In genomic region chr3:197381371-197381770, GRCh38 we compare ENCODE assay signal across 17 cellular contexts.
DNase-seq lines count a peak whose midpoint lies in the region; ATAC-seq and TF ChIP-seq lines count a peak whose summit lies in the region.
"Had no signal": no experiment of that assay in that cellular context is flagged by ENCODE, and none has a peak within 500 bp of the region (broad histone marks: within the 10 kb centered on the region; RNA-seq: fewer than 3 reads in every experiment).

No MANE protein-coding gene starts in this region.

- intact Hi-C loops in activated CD4-positive, alpha-beta memory T cell treated with anti-CD3 and anti-CD28 coated beads for 36 hours (cut with micrococcal nuclease): no loop called here

- H3K4me2 ChIP-seq in hepatocyte: no peak overlapping the region
- H3K4me2 ChIP-seq in mesenchymal stem cell (ENCODE audit: low read length, poor library complexity, severe bottlenecking): no peak overlapping the region
- H3K4me2 ChIP-seq: A549 had no signal

- H3K27ac Mint-ChIP-seq in activated T-helper 17 cell treated with anti-CD3 and anti-CD28 coated beads, Interleukin-2, amount 50 U/mL, for 72 hours: peak overlapping the region; percentile 5
- no peak overlapping the region for H3K27ac Mint-ChIP-seq in activated CD4-positive, alpha-beta memory T cell treated with anti-CD3 and anti-CD28 coated beads for 36 hours
- H3K27ac Mint-ChIP-seq: CD8-positive, alpha-beta memory T cell; H9 had no signal

- no peak overlapping the region for H3K4me3 Mint-ChIP-seq in activated T-helper 17 cell treated with anti-CD3 and anti-CD28 coated beads, Interleukin-2, amount 50 U/mL, for 72 hours
- H3K4me3 Mint-ChIP-seq in activated CD4-positive, alpha-beta memory T cell treated with anti-CD3 and anti-CD28 coated beads for 36 hours: no peak overlapping the region
- H3K4me3 Mint-ChIP-seq: CD8-positive, alpha-beta memory T cell; H9 had no signal

- H3K27me3 ChIP-seq in hepatocyte (no peaks in the 10 kb centered on the region), mesenchymal stem cell (ENCODE audit: control insufficient read depth in 1 of 2, insufficient read depth in 1 of 2, low read length in 2 of 2) (peaks cover 21 to 32% of the 10 kb centered on the region in 2 experiments)
- H3K27me3 ChIP-seq: BLaER1 treated with 17β-estradiol and CSF1 and Interleukin-3, amounts not matched to agents 10 nM and 100 nM had no signal

- WGBS in hepatocyte (ENCODE audit: low lambda C conversion rate, missing lambda C conversion rate): 77% methylated on average over 2 of the region's 2 CpGs
- WGBS in mesenchymal stem cell: 83% methylated on average over 2 of the region's 2 CpGs

- peaks cover 4% of the 10 kb centered on the region for H3K4me1 Mint-ChIP-seq in activated T-helper 17 cell treated with anti-CD3 and anti-CD28 coated beads, Interleukin-2, amount 50 U/mL, for 72 hours
- H3K4me1 Mint-ChIP-seq in activated CD4-positive, alpha-beta memory T cell treated with anti-CD3 and anti-CD28 coated beads for 36 hours (ENCODE audit: low read depth): no peaks in the 10 kb centered on the region
- H3K4me1 Mint-ChIP-seq: CD8-positive, alpha-beta memory T cell had no signal

- no peak overlapping the region for H3K4me3 ChIP-seq in hepatocyte
- no peak overlapping the region for H3K4me3 ChIP-seq in mesenchymal stem cell (ENCODE audit: insufficient read depth in 1 of 2, low read depth in 1 of 2, low read length in 2 of 2)
- H3K4me3 ChIP-seq: A549; BLaER1 treated with 17β-estradiol and CSF1 and Interleukin-3, amounts not matched to agents 10 nM and 100 nM; K562 had no signal

- no peak overlapping the region for H3K9ac ChIP-seq in mesenchymal stem cell (ENCODE audit: low read length)
- H3K9ac ChIP-seq: BLaER1 treated with 17β-estradiol and CSF1 and Interleukin-3, amounts not matched to agents 10 nM and 100 nM had no signal

- no peak overlapping the region for H2AK5ac ChIP-seq in mesenchymal stem cell (ENCODE audit: low read length, severe bottlenecking)

- H4K8ac ChIP-seq in mesenchymal stem cell (ENCODE audit: low read length): no peak overlapping the region

- H3K14ac ChIP-seq in mesenchymal stem cell (ENCODE audit: low read length in 2 of 2): no peak overlapping the region

- H3K9me3 ChIP-seq in hepatocyte (ENCODE audit: low read depth) (no peaks in the 10 kb centered on the region), mesenchymal stem cell (ENCODE audit: control insufficient read depth, low read length) (peaks cover 8% of the 10 kb centered on the region)
- H3K9me3 ChIP-seq: A549 had no signal

- no peaks in the 10 kb centered on the region for H3K79me2 ChIP-seq in hepatocyte

- ATAC-seq in activated T-helper 17 cell treated with anti-CD3 and anti-CD28 coated beads, Interleukin-2, amount 50 U/mL, for 72 hours (replicated peaks): no peak
- ATAC-seq in HG03565 (IDR thresholded peaks at IDR 0.05; ENCODE audit: unreplicated experiment): no peak
- ATAC-seq: A549 had no signal

- no peak for TF ChIP-seq CTCF in hepatocyte (IDR thresholded peaks at IDR 0.05; ENCODE audit: poor library complexity)

- no peak overlapping the region for H2BK5ac ChIP-seq in mesenchymal stem cell (ENCODE audit: low read depth, low read length, poor library complexity, severe bottlenecking)

- H2BK120ac ChIP-seq in mesenchymal stem cell (ENCODE audit: low read depth, low read length): no peak overlapping the region

- no peaks in the 10 kb centered on the region for H3K36me3 Mint-ChIP-seq in activated T-helper 17 cell treated with anti-CD3 and anti-CD28 coated beads, Interleukin-2, amount 50 U/mL, for 72 hours (ENCODE audit: low read depth)
- H3K36me3 Mint-ChIP-seq in activated CD4-positive, alpha-beta memory T cell treated with anti-CD3 and anti-CD28 coated beads for 36 hours: no peaks in the 10 kb centered on the region
- H3K36me3 Mint-ChIP-seq: CD8-positive, alpha-beta memory T cell had no signal

- H3K36me3 ChIP-seq in hepatocyte (replicated peaks; ENCODE audit: insufficient read depth, low read depth) (no peaks in the 10 kb centered on the region), mesenchymal stem cell (ENCODE audit: control insufficient read depth in 1 of 2, insufficient read depth in 2 of 2, low read depth in 1 of 2, low read length in 2 of 2) (no peaks in the 10 kb centered on the region)
- H3K36me3 ChIP-seq: BLaER1 treated with 17β-estradiol and CSF1 and Interleukin-3, amounts not matched to agents 10 nM and 100 nM had no signal

- H2AFZ ChIP-seq in hepatocyte: no peak overlapping the region
- H2AFZ ChIP-seq in mesenchymal stem cell (ENCODE audit: low read depth, low read length): no peak overlapping the region

- POLR2A ChIA-PET in activated CD4-positive, alpha-beta memory T cell treated with anti-CD3 and anti-CD28 coated beads for 36 hours (lab: Charles Lee): no interaction called here

- H3K23ac ChIP-seq in mesenchymal stem cell (ENCODE audit: low read length in 2 of 2): no peak overlapping the region

- H3K27ac ChIP-seq in hepatocyte (peak overlapping the region; percentile 3), mesenchymal stem cell (ENCODE audit: low read length, poor library complexity, severe bottlenecking) (no peak overlapping the region)
- H3K27ac ChIP-seq: A549; BLaER1 treated with 17β-estradiol and CSF1 and Interleukin-3, amounts not matched to agents 10 nM and 100 nM had no signal

- H3K79me1 ChIP-seq in mesenchymal stem cell (replicated peaks; ENCODE audit: low read length, poor library complexity, severe bottlenecking): no peaks in the 10 kb centered on the region

- CTCF ChIA-PET in activated CD4-positive, alpha-beta memory T cell treated with anti-CD3 and anti-CD28 coated beads for 36 hours (lab: Charles Lee): interaction anchor here (1.5 kb wide), 1 partner anchor 125 kb away, joined by 5 read pairs; no protein-coding TSS in a partner anchor

- no peaks in the 10 kb centered on the region for H3K4me1 ChIP-seq in hepatocyte (ENCODE audit: insufficient read depth)
- peaks cover 3% of the 10 kb centered on the region for H3K4me1 ChIP-seq in mesenchymal stem cell (ENCODE audit: control insufficient read depth, insufficient read depth, low read depth, low read length)
- H3K4me1 ChIP-seq: A549 had no signal

- H3K9me3 Mint-ChIP-seq in activated T-helper 17 cell treated with anti-CD3 and anti-CD28 coated beads, Interleukin-2, amount 50 U/mL, for 72 hours: no peaks in the 10 kb centered on the region
- H3K9me3 Mint-ChIP-seq in activated CD4-positive, alpha-beta memory T cell treated with anti-CD3 and anti-CD28 coated beads for 36 hours: no peaks in the 10 kb centered on the region
- H3K9me3 Mint-ChIP-seq: CD8-positive, alpha-beta memory T cell; H9 had no signal

- no peak overlapping the region for H4K91ac ChIP-seq in mesenchymal stem cell (ENCODE audit: low read length)

- DNase-seq in DMS79 (lab: John Stamatoyannopoulos, UW): peak; percentile 39
- no peak for DNase-seq in hepatocyte (ENCODE audit: low spot score)
- DNase-seq in renal cortical epithelial cell (ENCODE audit: low read depth): peak; percentile 56
- DNase-seq in activated CD4-positive, alpha-beta memory T cell treated with anti-CD3 and anti-CD28 coated beads for 36 hours: no peak
- DNase-seq in mesenchymal stem cell: no peak
- DNase-seq: CD8-positive, alpha-beta memory T cell; GF-D8; H9; NCI-H2171; NCI-H446; NCI-H69; SIG-M5 had no signal

- H3K4ac ChIP-seq in mesenchymal stem cell (ENCODE audit: low read depth in 1 of 2, low read length in 2 of 2): no peak overlapping the region

- H4K20me1 ChIP-seq in hepatocyte (ENCODE audit: insufficient read depth, poor library complexity, severe bottlenecking): no peaks in the 10 kb centered on the region
- H4K20me1 ChIP-seq: BLaER1 treated with 17β-estradiol and CSF1 and Interleukin-3, amounts not matched to agents 10 nM and 100 nM had no signal

- no peak overlapping the region for H2BK12ac ChIP-seq in mesenchymal stem cell (ENCODE audit: low read length in 2 of 2)

- no peaks in the 10 kb centered on the region for H3K9me2 ChIP-seq in hepatocyte (replicated peaks; ENCODE audit: insufficient read depth)

- peaks cover 6% of the 10 kb centered on the region for H3K27me3 Mint-ChIP-seq in activated T-helper 17 cell treated with anti-CD3 and anti-CD28 coated beads, Interleukin-2, amount 50 U/mL, for 72 hours
- H3K27me3 Mint-ChIP-seq in activated CD4-positive, alpha-beta memory T cell treated with anti-CD3 and anti-CD28 coated beads for 36 hours: peaks cover 8% of the 10 kb centered on the region

- H3K18ac ChIP-seq in mesenchymal stem cell (ENCODE audit: low read depth in 1 of 2, low read length in 2 of 2): no peak overlapping the region

- H2BK15ac ChIP-seq in mesenchymal stem cell (ENCODE audit: low read depth, poor library complexity, severe bottlenecking): no peak overlapping the region

Comparison
In these comparisons a context has a peak if more than half of its experiments do, and no peak if none do; other contexts are left out.
1. DNase-seq: peak in DMS79 (single experiment) and renal cortical epithelial cell (single experiment); none in hepatocyte (single experiment), activated CD4-positive, alpha-beta memory T cell treated with anti-CD3 and anti-CD28 coated beads for 36 hours (single experiment) and mesenchymal stem cell (single experiment).